In the genomic region with DNA sequence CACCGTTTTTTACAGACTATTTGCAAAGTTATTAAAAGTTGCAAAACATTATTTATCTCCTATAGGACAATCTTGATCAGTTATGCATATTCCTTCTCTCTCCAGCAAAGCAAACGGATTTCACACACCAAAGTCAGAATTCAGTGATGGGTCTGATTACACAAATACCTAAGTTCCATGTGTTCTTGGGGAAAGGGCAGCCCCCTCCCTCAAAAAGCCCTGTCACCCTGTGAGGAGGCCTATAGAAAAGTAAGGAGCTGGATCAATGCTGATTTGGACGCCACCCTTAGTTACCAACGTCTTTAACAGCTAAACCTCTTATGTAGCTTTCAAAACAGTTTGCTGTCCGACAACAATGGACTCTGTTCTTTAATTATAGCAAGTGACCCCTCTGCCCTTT, we compare ENCODE assay signal across 15 cellular contexts. TPM values are rescaled to one million over a fixed set of nuclear protein-coding genes. Genes with fewer than 3 reads are reported as not detected.
DNase-seq lines count a peak whose midpoint lies in the region; ATAC-seq, FAIRE-seq and TF ChIP-seq lines count a peak whose summit lies in the region.
"Had no signal": no experiment of that assay in that cellular context is flagged by ENCODE, and none has a peak within 500 bp of the region (broad histone marks: within the 10 kb centered on the region; RNA-seq: fewer than 3 reads in every experiment).

No MANE protein-coding gene starts in this region.

- peaks cover 22% of the 10 kb centered on the region for H3K27me3 Mint-ChIP-seq in activated CD8-positive, alpha-beta T cell treated with anti-CD3 and anti-CD28 coated beads, Interleukin-2, amount 10 ng/mL, durations not matched to agents 7 days and 5 days (ENCODE audit: low read depth)
- H3K27me3 Mint-ChIP-seq in activated naive CD4-positive, alpha-beta T cell treated with anti-CD3 and anti-CD28 coated beads, Interleukin-2, amount 10 ng/mL, durations not matched to agents 7 days and 5 days, result peaks cover 6% of the 10 kb centered on the region
- H3K27me3 Mint-ChIP-seq in T-cell, result peaks cover 4 to 26% of the 10 kb centered on the region in 2 donors

- no peaks in the 10 kb centered on the region for H3K36me3 Mint-ChIP-seq in activated CD8-positive, alpha-beta T cell treated with anti-CD3 and anti-CD28 coated beads, Interleukin-2, amount 10 ng/mL, durations not matched to agents 7 days and 5 days (ENCODE audit: low read depth)
- no peaks in the 10 kb centered on the region for H3K36me3 Mint-ChIP-seq in activated naive CD4-positive, alpha-beta T cell treated with anti-CD3 and anti-CD28 coated beads, Interleukin-2, amount 10 ng/mL, durations not matched to agents 7 days and 5 days
- no peaks in the 10 kb centered on the region for H3K36me3 Mint-ChIP-seq in T-cell
- H3K36me3 Mint-ChIP-seq: activated CD8-positive, alpha-beta memory T cell treated with anti-CD3 and anti-CD28 coated beads, Interleukin-2, amount 10 ng/mL, durations not matched to agents 7 days and 5 days had no signal

- POLR2A ChIA-PET in activated CD8-positive, alpha-beta T cell treated with anti-CD3 and anti-CD28 coated beads, Interleukin-2, amount 10 ng/mL, durations not matched to agents 7 days and 5 days (lab: Charles Lee), result no interaction called here
- POLR2A ChIA-PET in T-cell (lab: Charles Lee), result no interaction called here

- CTCF ChIA-PET in activated CD8-positive, alpha-beta T cell treated with anti-CD3 and anti-CD28 coated beads, Interleukin-2, amount 10 ng/mL, durations not matched to agents 7 days and 5 days (lab: Charles Lee), result no interaction called here
- CTCF ChIA-PET in activated naive CD4-positive, alpha-beta T cell treated with anti-CD3 and anti-CD28 coated beads, Interleukin-2, amount 10 ng/mL, durations not matched to agents 7 days and 5 days (lab: Charles Lee), result no interaction called here
- CTCF ChIA-PET in T-cell (lab: Charles Lee), result no interaction called here

- no peaks in the 10 kb centered on the region for H3K9me3 ChIP-seq in WERI-Rb-1 (ENCODE audit: severe bottlenecking)

- H3K27ac ChIP-seq in WERI-Rb-1, result peak overlapping the region; percentile 78

- H3K36me3 ChIP-seq in WERI-Rb-1 (peaks cover 8% of the 10 kb centered on the region), kidney epithelial cell (ENCODE audit: control insufficient read depth, insufficient read depth, low read length) (no peaks in the 10 kb centered on the region)

- no peak for ATAC-seq in activated CD8-positive, alpha-beta T cell treated with anti-CD3 and anti-CD28 coated beads, Interleukin-2, amount 10 ng/mL, durations not matched to agents 7 days and 5 days
- ATAC-seq in T-cell (replicated peaks in 1 of 4), result no peak
- ATAC-seq: activated CD8-positive, alpha-beta memory T cell treated with anti-CD3 and anti-CD28 coated beads, Interleukin-2, amount 10 ng/mL, durations not matched to agents 7 days and 5 days; Right ventricle myocardium inferior had no signal

- no peaks in the 10 kb centered on the region for H3K9me3 Mint-ChIP-seq in activated CD8-positive, alpha-beta T cell treated with anti-CD3 and anti-CD28 coated beads, Interleukin-2, amount 10 ng/mL, durations not matched to agents 7 days and 5 days (ENCODE audit: insufficient read depth)
- no peaks in the 10 kb centered on the region for H3K9me3 Mint-ChIP-seq in activated naive CD4-positive, alpha-beta T cell treated with anti-CD3 and anti-CD28 coated beads, Interleukin-2, amount 10 ng/mL, durations not matched to agents 7 days and 5 days
- no peaks in the 10 kb centered on the region for H3K9me3 Mint-ChIP-seq in T-cell

- no peak for TF ChIP-seq POLR2A in GM12892 (IDR thresholded peaks at IDR 0.05; ENCODE audit: low read depth, low read length)

- H3K4me3 Mint-ChIP-seq in activated CD8-positive, alpha-beta T cell treated with anti-CD3 and anti-CD28 coated beads, Interleukin-2, amount 10 ng/mL, durations not matched to agents 7 days and 5 days, result no peak overlapping the region
- no peak overlapping the region for H3K4me3 Mint-ChIP-seq in activated naive CD4-positive, alpha-beta T cell treated with anti-CD3 and anti-CD28 coated beads, Interleukin-2, amount 10 ng/mL, durations not matched to agents 7 days and 5 days
- H3K4me3 Mint-ChIP-seq in T-cell, result no peak overlapping the region
- H3K4me3 Mint-ChIP-seq: activated CD8-positive, alpha-beta memory T cell treated with anti-CD3 and anti-CD28 coated beads, Interleukin-2, amount 10 ng/mL, durations not matched to agents 7 days and 5 days; activated naive CD4-positive, alpha-beta T cell treated with anti-CD3 and anti-CD28 coated beads, Interleukin-2, amount 50 U/mL, for 24 hours had no signal

- peak; percentile 14 for FAIRE-seq in GM12892 (lab: Jason Lieb, UNC)
- FAIRE-seq: endothelial cell of umbilical vein had no signal

- H3K27ac Mint-ChIP-seq in activated CD8-positive, alpha-beta T cell treated with anti-CD3 and anti-CD28 coated beads, Interleukin-2, amount 10 ng/mL, durations not matched to agents 7 days and 5 days, result no peak overlapping the region
- H3K27ac Mint-ChIP-seq in activated naive CD4-positive, alpha-beta T cell treated with anti-CD3 and anti-CD28 coated beads, Interleukin-2, amount 10 ng/mL, durations not matched to agents 7 days and 5 days, result no peak overlapping the region
- H3K27ac Mint-ChIP-seq in T-cell, result no peak overlapping the region
- H3K27ac Mint-ChIP-seq: activated CD8-positive, alpha-beta memory T cell treated with anti-CD3 and anti-CD28 coated beads, Interleukin-2, amount 10 ng/mL, durations not matched to agents 7 days and 5 days; activated naive CD4-positive, alpha-beta T cell treated with anti-CD3 and anti-CD28 coated beads, Interleukin-2, amount 50 U/mL, for 24 hours had no signal

- no peak for TF ChIP-seq CTCF in WERI-Rb-1 (IDR thresholded peaks at IDR 0.05; ENCODE audit: low read depth, low read length)
- no peak for TF ChIP-seq CTCF in kidney epithelial cell (IDR thresholded peaks at IDR 0.05; ENCODE audit: insufficient read depth, low read length, poor library complexity, severe bottlenecking)

- H3K4me1 Mint-ChIP-seq in activated CD8-positive, alpha-beta T cell treated with anti-CD3 and anti-CD28 coated beads, Interleukin-2, amount 10 ng/mL, durations not matched to agents 7 days and 5 days (ENCODE audit: low read depth), result no peaks in the 10 kb centered on the region
- no peaks in the 10 kb centered on the region for H3K4me1 Mint-ChIP-seq in activated naive CD4-positive, alpha-beta T cell treated with anti-CD3 and anti-CD28 coated beads, Interleukin-2, amount 10 ng/mL, durations not matched to agents 7 days and 5 days
- H3K4me1 Mint-ChIP-seq in T-cell, result no peaks in the 10 kb centered on the region
- H3K4me1 Mint-ChIP-seq: activated CD8-positive, alpha-beta memory T cell treated with anti-CD3 and anti-CD28 coated beads, Interleukin-2, amount 10 ng/mL, durations not matched to agents 7 days and 5 days; activated naive CD4-positive, alpha-beta T cell treated with anti-CD3 and anti-CD28 coated beads, Interleukin-2, amount 50 U/mL, for 24 hours had no signal

- no peaks in the 10 kb centered on the region for H3K27me3 ChIP-seq in WERI-Rb-1 (ENCODE audit: insufficient read depth, low read depth, severe bottlenecking)
- no peaks in the 10 kb centered on the region for H3K27me3 ChIP-seq in kidney epithelial cell (ENCODE audit: control insufficient read depth, insufficient read depth, low read length)

- H3K4me3 ChIP-seq in WERI-Rb-1 (ENCODE audit: low read depth, low read length), result peak overlapping the region; percentile 40
- H3K4me3 ChIP-seq in kidney epithelial cell (ENCODE audit: low read depth, low read length), result peak overlapping the region; percentile 12
- H3K4me3 ChIP-seq: lung had no signal

- DNase-seq in GM12892 (ENCODE audit: insufficient read length) (no peak), WERI-Rb-1 (peak; percentile 46), kidney epithelial cell (ENCODE audit: low read depth) (no peak), retina (peak; percentile 48), occipital lobe (lab: John Stamatoyannopoulos, UW) (no peak), T-cell (no peak)
- no peak for DNase-seq in activated CD8-positive, alpha-beta T cell treated with anti-CD3 and anti-CD28 coated beads, Interleukin-2, amount 10 ng/mL, durations not matched to agents 7 days and 5 days
- DNase-seq in activated naive CD4-positive, alpha-beta T cell treated with anti-CD3 and anti-CD28 coated beads, Interleukin-2, amount 10 ng/mL, durations not matched to agents 7 days and 5 days, result no peak
- DNase-seq: activated CD8-positive, alpha-beta memory T cell treated with anti-CD3 and anti-CD28 coated beads, Interleukin-2, amount 10 ng/mL, durations not matched to agents 7 days and 5 days; DND-41; NCI-H187 treated with DMSO at 0.1 percent for 48 hours had no signal

RNA-seq across cellular contexts. Expression of gene ZNF608, which starts 6.4 kb away (rescaled TPM):
- polyA plus RNA-seq in GM12892 (2012; ENCODE audit: missing spikeins), result 12.9 TPM
- total RNA-seq in kidney epithelial cell (50.2 and 67.7 TPM in 2 replicates), occipital lobe (95.6 TPM), T-cell (1 to 10 TPM in 2 of 5 donors, under 1 TPM in 3; 0.26 to 1.3 (median 0.49) TPM)
- total RNA-seq in activated CD8-positive, alpha-beta T cell treated with anti-CD3 and anti-CD28 coated beads, Interleukin-2, amount 10 ng/mL, durations not matched to agents 7 days and 5 days, result not detected
- total RNA-seq: activated CD8-positive, alpha-beta memory T cell treated with anti-CD3 and anti-CD28 coated beads, Interleukin-2, amount 10 ng/mL, durations not matched to agents 7 days and 5 days had no signal

Comparison
In these comparisons a context has a peak if more than half of its experiments do, and no peak if none do; other contexts are left out.
1. DNase-seq: peak in WERI-Rb-1 (single experiment) and retina (single experiment); none in GM12892 (single experiment), kidney epithelial cell (single experiment), occipital lobe (single experiment), activated CD8-positive, alpha-beta T cell treated with anti-CD3 and anti-CD28 coated beads, Interleukin-2, amount 10 ng/mL, durations not matched to agents 7 days and 5 days (single experiment), activated naive CD4-positive, alpha-beta T cell treated with anti-CD3 and anti-CD28 coated beads, Interleukin-2, amount 10 ng/mL, durations not matched to agents 7 days and 5 days (single experiment) and T-cell (0 of 34).
2. RNA of gene ZNF608, which starts 6.4 kb away (total RNA-seq): 95.6 TPM in occipital lobe (single experiment) and 50.2 to 67.7 TPM in kidney epithelial cell; 0.26 to 1.3 TPM in T-cell and not detected in activated CD8-positive, alpha-beta T cell treated with anti-CD3 and anti-CD28 coated beads, Interleukin-2, amount 10 ng/mL, durations not matched to agents 7 days and 5 days; every median in the first group is over 10 times any median in the second.